Comparison of ENCODE assay signal across 2 cellular contexts in the genomic region with DNA sequence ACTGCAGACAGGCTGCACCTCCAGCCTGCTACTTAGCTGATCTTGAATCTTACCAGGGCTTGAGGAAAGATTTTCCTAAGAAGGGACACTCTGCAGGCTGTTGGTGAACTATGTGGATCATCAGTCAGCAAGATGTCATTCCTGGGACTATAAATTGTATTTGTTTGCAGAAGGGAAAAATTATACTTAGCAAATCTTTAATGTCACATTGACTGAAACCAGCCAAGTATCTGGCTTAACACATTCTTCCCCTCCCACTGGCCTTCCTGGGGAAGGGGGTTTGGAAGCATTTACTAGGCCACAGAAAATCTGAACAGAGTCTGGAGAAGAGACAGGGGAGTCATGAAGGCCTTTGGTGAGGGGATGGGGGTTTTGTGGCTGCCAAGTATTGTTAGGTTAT.
TF ChIP-seq lines count a peak whose summit lies in the region.

No MANE protein-coding gene starts in this region.

TF ChIP-seq in IMR-90, 13 proteins besides CTCF, POLR2A, EP300 and RAD21:
- TF ChIP-seq MAZ (IDR thresholded peaks at IDR 0.05; ENCODE audit: borderline replicate concordance, low read depth, low read length) (no peak), MAFK (IDR thresholded peaks at IDR 0.05; ENCODE audit: low read depth, low read length) (no peak), CEBPB (IDR thresholded peaks at IDR 0.05; ENCODE audit: low read depth, low read length) (no peak), CHD1 (IDR thresholded peaks at IDR 0.05; ENCODE audit: low read depth, low read length) (no peak), RFX5 (IDR thresholded peaks at IDR 0.05; ENCODE audit: low read depth, low read length) (no peak), RCOR1 (IDR thresholded peaks at IDR 0.05; ENCODE audit: insufficient replicate concordance, low read length) (no peak)
- TF ChIP-seq, protein P1, sequence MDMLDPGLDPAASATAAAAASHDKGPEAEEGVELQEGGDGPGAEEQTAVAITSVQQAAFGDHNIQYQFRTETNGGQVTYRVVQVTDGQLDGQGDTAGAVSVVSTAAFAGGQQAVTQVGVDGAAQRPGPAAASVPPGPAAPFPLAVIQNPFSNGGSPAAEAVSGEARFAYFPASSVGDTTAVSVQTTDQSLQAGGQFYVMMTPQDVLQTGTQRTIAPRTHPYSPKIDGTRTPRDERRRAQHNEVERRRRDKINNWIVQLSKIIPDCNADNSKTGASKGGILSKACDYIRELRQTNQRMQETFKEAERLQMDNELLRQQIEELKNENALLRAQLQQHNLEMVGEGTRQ (IDR thresholded peaks at IDR 0.05; ENCODE audit: low read depth, low read length): no peak

TF ChIP-seq in GM23338, 12 proteins besides CTCF, POLR2A, EP300 and RAD21:
- TF ChIP-seq, protein P2, sequence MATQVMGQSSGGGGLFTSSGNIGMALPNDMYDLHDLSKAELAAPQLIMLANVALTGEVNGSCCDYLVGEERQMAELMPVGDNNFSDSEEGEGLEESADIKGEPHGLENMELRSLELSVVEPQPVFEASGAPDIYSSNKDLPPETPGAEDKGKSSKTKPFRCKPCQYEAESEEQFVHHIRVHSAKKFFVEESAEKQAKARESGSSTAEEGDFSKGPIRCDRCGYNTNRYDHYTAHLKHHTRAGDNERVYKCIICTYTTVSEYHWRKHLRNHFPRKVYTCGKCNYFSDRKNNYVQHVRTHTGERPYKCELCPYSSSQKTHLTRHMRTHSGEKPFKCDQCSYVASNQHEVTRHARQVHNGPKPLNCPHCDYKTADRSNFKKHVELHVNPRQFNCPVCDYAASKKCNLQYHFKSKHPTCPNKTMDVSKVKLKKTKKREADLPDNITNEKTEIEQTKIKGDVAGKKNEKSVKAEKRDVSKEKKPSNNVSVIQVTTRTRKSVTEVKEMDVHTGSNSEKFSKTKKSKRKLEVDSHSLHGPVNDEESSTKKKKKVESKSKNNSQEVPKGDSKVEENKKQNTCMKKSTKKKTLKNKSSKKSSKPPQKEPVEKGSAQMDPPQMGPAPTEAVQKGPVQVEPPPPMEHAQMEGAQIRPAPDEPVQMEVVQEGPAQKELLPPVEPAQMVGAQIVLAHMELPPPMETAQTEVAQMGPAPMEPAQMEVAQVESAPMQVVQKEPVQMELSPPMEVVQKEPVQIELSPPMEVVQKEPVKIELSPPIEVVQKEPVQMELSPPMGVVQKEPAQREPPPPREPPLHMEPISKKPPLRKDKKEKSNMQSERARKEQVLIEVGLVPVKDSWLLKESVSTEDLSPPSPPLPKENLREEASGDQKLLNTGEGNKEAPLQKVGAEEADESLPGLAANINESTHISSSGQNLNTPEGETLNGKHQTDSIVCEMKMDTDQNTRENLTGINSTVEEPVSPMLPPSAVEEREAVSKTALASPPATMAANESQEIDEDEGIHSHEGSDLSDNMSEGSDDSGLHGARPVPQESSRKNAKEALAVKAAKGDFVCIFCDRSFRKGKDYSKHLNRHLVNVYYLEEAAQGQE (IDR thresholded peaks at IDR 0.05; ENCODE audit: unreplicated experiment): no peak
- TF ChIP-seq JUNB (IDR thresholded peaks at IDR 0.05; ENCODE audit: unreplicated experiment) (no peak), ZNF331 (CRISPR knock-in tag; IDR thresholded peaks at IDR 0.05; ENCODE audit: low read depth) (no peak), EZH2 (IDR thresholded peaks at IDR 0.05; ENCODE audit: low read depth, unreplicated experiment) (no peak), ZNF114 (CRISPR knock-in tag; IDR thresholded peaks at IDR 0.05) (no peak)
- TF ChIP-seq, protein P3, sequence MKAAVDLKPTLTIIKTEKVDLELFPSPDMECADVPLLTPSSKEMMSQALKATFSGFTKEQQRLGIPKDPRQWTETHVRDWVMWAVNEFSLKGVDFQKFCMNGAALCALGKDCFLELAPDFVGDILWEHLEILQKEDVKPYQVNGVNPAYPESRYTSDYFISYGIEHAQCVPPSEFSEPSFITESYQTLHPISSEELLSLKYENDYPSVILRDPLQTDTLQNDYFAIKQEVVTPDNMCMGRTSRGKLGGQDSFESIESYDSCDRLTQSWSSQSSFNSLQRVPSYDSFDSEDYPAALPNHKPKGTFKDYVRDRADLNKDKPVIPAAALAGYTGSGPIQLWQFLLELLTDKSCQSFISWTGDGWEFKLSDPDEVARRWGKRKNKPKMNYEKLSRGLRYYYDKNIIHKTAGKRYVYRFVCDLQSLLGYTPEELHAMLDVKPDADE (IDR thresholded peaks at IDR 0.05): no peak
